Comparison of ENCODE assay signal across 29 cellular contexts in the genomic region with DNA sequence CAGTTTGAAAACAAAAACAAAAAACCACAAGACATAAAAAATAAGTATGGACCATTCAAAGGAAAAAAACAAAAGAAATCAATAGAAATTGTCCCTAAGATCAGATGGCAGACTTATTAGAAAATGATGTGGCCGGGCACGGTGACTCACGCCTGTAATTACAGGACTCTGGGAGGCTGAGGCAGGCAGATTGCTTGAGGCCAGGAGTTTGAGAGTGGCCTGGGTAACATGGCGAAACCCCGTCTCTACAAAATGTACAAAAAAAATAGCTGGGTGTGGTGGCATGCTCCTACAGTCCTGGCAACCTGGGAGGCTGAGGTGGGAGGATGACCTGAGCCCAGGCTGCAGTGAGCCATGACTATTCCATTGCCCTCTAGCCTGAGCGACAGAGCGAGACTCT. TPM values are rescaled to one million over a fixed set of nuclear protein-coding genes. Genes with fewer than 3 reads are reported as not detected.
DNase-seq lines count a peak whose midpoint lies in the region; ATAC-seq, FAIRE-seq and TF ChIP-seq lines count a peak whose summit lies in the region.
"Had no signal": no experiment of that assay in that cellular context is flagged by ENCODE, and none has a peak within 500 bp of the region (broad histone marks: within the 10 kb centered on the region; RNA-seq: fewer than 3 reads in every experiment).

No MANE protein-coding gene starts in this region.

- H3K4me1 ChIP-seq in MM.1S (ENCODE audit: low read length) (peaks cover 33% of the 10 kb centered on the region), GM12878 (ENCODE audit: control insufficient read depth, insufficient read depth, low read length) (peaks cover 27% of the 10 kb centered on the region)
- H3K4me1 ChIP-seq: right atrium auricular region had no signal

- H4K20me1 ChIP-seq in MM.1S (ENCODE audit: insufficient read depth, low read length) = no peaks in the 10 kb centered on the region
- no peaks in the 10 kb centered on the region for H4K20me1 ChIP-seq in GM12878 (ENCODE audit: control insufficient read depth, insufficient read depth)

- TF ChIP-seq CTCF in MM.1S (IDR thresholded peaks at IDR 0.05; ENCODE audit: low read length) (no peak), GM12878 (IDR thresholded peaks at IDR 0.05 in 2 of 3, conservative IDR thresholded peaks at IDR 0.05 in 1 of 3; ENCODE audit: control insufficient read depth in 2 of 3, extremely low read depth in 1 of 3, insufficient read depth in 1 of 3, low read depth in 3 of 3, low read length in 3 of 3) (no peak)

- no peak for DNase-seq in activated naive CD4-positive, alpha-beta T cell treated with anti-CD3 and anti-CD28 coated beads, Interleukin-2, amount 10 ng/mL, durations not matched to agents 7 days and 5 days
- no peak for DNase-seq in activated naive CD4-positive, alpha-beta T cell (lab: John Stamatoyannopoulos, UW)
- DNase-seq in MM.1S = no peak
- no peak for DNase-seq in GM12878 (ENCODE audit: low read depth, low spot score)
- DNase-seq in renal cortical epithelial cell (ENCODE audit: low read depth) = peak; percentile 11
- DNase-seq in stimulated activated naive CD8-positive, alpha-beta T cell treated with anti-CD3 and anti-CD28 coated beads, Interleukin-15, Interleukin-2, amounts not matched to agents 100 U/mL and 50 U/mL, for 24 hours = no peak
- DNase-seq in stimulated activated naive CD4-positive, alpha-beta T cell treated with Interleukin-2 at 50 U/mL for 16 hours (lab: John Stamatoyannopoulos, UW) = no peak
- DNase-seq: amygdala; effector CD8-positive, alpha-beta T cell; glutamatergic neuron; IMR-90; kidney; lower lobe of right lung; NCI-H1417; NCI-H2029 treated with DMSO at 0.1 percent for 48 hours; NCI-H2227 treated with DMSO at 0.1 percent for 48 hours; NCI-H526 treated with DMSO at 0.1 percent for 48 hours; RPMI8226; stimulated activated CD4-positive, alpha-beta T cell treated with anti-CD3 and anti-CD28 coated beads, Interleukin-1b, Interleukin-23, amount 100 ng/mL, for 48 hours; stimulated activated CD8-positive, alpha-beta memory T cell treated with anti-CD3 and anti-CD28 coated beads, Interleukin-4, amount 100 ng/mL, for 48 hours; upper lobe of left lung had no signal

- 97% methylated on average over 7 of the region's 7 CpGs for WGBS in GM12878 (ENCODE audit: insufficient coverage, insufficient replicate concordance, low lambda C conversion rate, missing lambda C conversion rate)

- H3K27me3 ChIP-seq in MM.1S (replicated peaks; ENCODE audit: insufficient read depth, low read length) (no peaks in the 10 kb centered on the region), GM12878 (replicated peaks in 1 of 2; ENCODE audit: control insufficient read depth in 2 of 2, insufficient read depth in 2 of 2, low read length in 1 of 2) (no peaks in the 10 kb centered on the region)
- H3K27me3 ChIP-seq: right atrium auricular region, upper lobe of left lung had no signal

- peak overlapping the region; percentile 92 for H3K27ac Mint-ChIP-seq in activated naive CD4-positive, alpha-beta T cell treated with anti-CD3 and anti-CD28 coated beads, Interleukin-2, amount 10 ng/mL, durations not matched to agents 7 days and 5 days
- H3K27ac Mint-ChIP-seq: T-helper 1 cell treated with Interleukin-12 subunit alpha and Interleukin-12 subunit beta and Interleukin-4 antibody, amounts not matched to agents 30 μg/mL and 1 μg/mL, for 36 hours had no signal

- SMC1A ChIA-PET in GM12878 (lab: Charles Lee; ENCODE audit: uncharacterized antibody, unreplicated experiment) = interaction anchor here (1.0 to 1.3 kb wide), 2 partner anchors 17 to 215 kb away, joined by 3 to 4 read pairs; partner anchors contain the start of genes GLT8D1 and SPCS1

- no peaks in the 10 kb centered on the region for H3K36me3 ChIP-seq in MM.1S (replicated peaks; ENCODE audit: insufficient read depth, low read length)
- no peaks in the 10 kb centered on the region; a peak in 1 of 4 replicates for H3K36me3 ChIP-seq in GM12878 (ENCODE audit: control insufficient read depth in 2 of 2, insufficient read depth in 2 of 2, low read length in 1 of 2)

- no TSS peak for BruUV-seq in GM12878 (replicated peaks; lab: Mats Ljungman, UMichigan)

- H3K27me3 Mint-ChIP-seq in activated naive CD4-positive, alpha-beta T cell treated with anti-CD3 and anti-CD28 coated beads, Interleukin-2, amount 10 ng/mL, durations not matched to agents 7 days and 5 days = no peaks in the 10 kb centered on the region
- H3K27me3 Mint-ChIP-seq: natural killer cell treated with Interleukin-12 subunit alpha and Interleukin-12 subunit beta and Interleukin-15 and Interleukin-18, amount 100 ng/mL, for 72 hours had no signal

- H3K9ac ChIP-seq in MM.1S (ENCODE audit: low read length) = no peak overlapping the region
- no peak overlapping the region for H3K9ac ChIP-seq in GM12878 (ENCODE audit: control insufficient read depth, insufficient read depth, low read length)

- no peak overlapping the region for H3K4me3 Mint-ChIP-seq in activated naive CD4-positive, alpha-beta T cell treated with anti-CD3 and anti-CD28 coated beads, Interleukin-2, amount 10 ng/mL, durations not matched to agents 7 days and 5 days
- H3K4me3 Mint-ChIP-seq: natural killer cell treated with Interleukin-12 subunit alpha and Interleukin-12 subunit beta and Interleukin-15 and Interleukin-18, amount 100 ng/mL, for 72 hours; T-helper 1 cell treated with Interleukin-12 subunit alpha and Interleukin-12 subunit beta and Interleukin-4 antibody, amounts not matched to agents 30 μg/mL and 1 μg/mL, for 36 hours had no signal

- H3K4me2 ChIP-seq in MM.1S (ENCODE audit: low read depth, low read length) = no peak overlapping the region
- H3K4me2 ChIP-seq in GM12878 (ENCODE audit: control insufficient read depth, insufficient read depth) = no peak overlapping the region
- H3K4me2 ChIP-seq: smooth muscle cell had no signal

- H3F3A ChIP-seq in MM.1S (ENCODE audit: insufficient read depth, low read length) = peaks cover 29% of the 10 kb centered on the region

- no peak for TF ChIP-seq RAD21 in GM12878 (IDR thresholded peaks at IDR 0.05; ENCODE audit: insufficient read depth, low read depth, low read length)

- no peak for TF ChIP-seq POLR2A in GM12878 (IDR thresholded peaks at IDR 0.05; ENCODE audit: low read depth, low read length)

- CTCF ChIA-PET in activated naive CD4-positive, alpha-beta T cell treated with anti-CD3 and anti-CD28 coated beads, Interleukin-2, amount 10 ng/mL, durations not matched to agents 7 days and 5 days (lab: Charles Lee) = no interaction called here
- CTCF ChIA-PET in GM12878 (lab: Yijun Ruan, JAX) = interaction anchor here (1.0 kb wide), 1 partner anchor 19 kb away, joined by 4 read pairs; no protein-coding TSS in a partner anchor

- no peak for FAIRE-seq in GM12878 (lab: Jason Lieb, UNC)
- FAIRE-seq: bronchial epithelial cell, colon, H1, kidney had no signal

- peaks cover 22% of the 10 kb centered on the region for H3K36me3 Mint-ChIP-seq in activated naive CD4-positive, alpha-beta T cell treated with anti-CD3 and anti-CD28 coated beads, Interleukin-2, amount 10 ng/mL, durations not matched to agents 7 days and 5 days
- H3K36me3 Mint-ChIP-seq: natural killer cell treated with Interleukin-12 subunit alpha and Interleukin-12 subunit beta and Interleukin-15 and Interleukin-18, amount 100 ng/mL, for 72 hours had no signal

- peak; percentile 22; the same call in 1 of the 3 replicates for ATAC-seq in GM12878
- no peak for ATAC-seq in stimulated activated naive CD8-positive, alpha-beta T cell treated with anti-CD3 and anti-CD28 coated beads, Interleukin-15, Interleukin-2, amounts not matched to agents 100 U/mL and 50 U/mL, for 24 hours
- ATAC-seq in HG03432 (IDR thresholded peaks at IDR 0.05; ENCODE audit: unreplicated experiment) = no peak
- ATAC-seq: lower lobe of right lung; natural killer cell treated with Interleukin-12 subunit alpha and Interleukin-12 subunit beta and Interleukin-15 and Interleukin-18, amount 100 ng/mL, for 72 hours had no signal

- H3K4me3 ChIP-seq in MM.1S (ENCODE audit: low read length) (no peak overlapping the region), GM12878 (no peak overlapping the region)
- H3K4me3 ChIP-seq: lower lobe of right lung, right atrium auricular region, smooth muscle cell, upper lobe of left lung had no signal

- intact Hi-C loops in GM12878 (cut with micrococcal nuclease; ENCODE audit: unreplicated experiment) = no loop called here

- peaks cover 10% of the 10 kb centered on the region for H3K9me3 Mint-ChIP-seq in activated naive CD4-positive, alpha-beta T cell treated with anti-CD3 and anti-CD28 coated beads, Interleukin-2, amount 10 ng/mL, durations not matched to agents 7 days and 5 days

- in situ Hi-C loops in GM12878 (cut with MboI) = no loop called here

- H3K4me1 Mint-ChIP-seq in activated naive CD4-positive, alpha-beta T cell treated with anti-CD3 and anti-CD28 coated beads, Interleukin-2, amount 10 ng/mL, durations not matched to agents 7 days and 5 days = peaks cover 35% of the 10 kb centered on the region

- no peaks in the 10 kb centered on the region for H3K9me2 ChIP-seq in MM.1S (replicated peaks; ENCODE audit: insufficient read depth, low read length)

- no peaks in the 10 kb centered on the region for H3K9me3 ChIP-seq in MM.1S (replicated peaks; ENCODE audit: insufficient read depth, low read length)
- H3K9me3 ChIP-seq in GM12878 (replicated peaks; ENCODE audit: control insufficient read depth, insufficient read depth, low read length) = peaks cover 2% of the 10 kb centered on the region; the same call in 2 of the 3 replicates
- H3K9me3 ChIP-seq: lower lobe of right lung, right atrium auricular region, upper lobe of left lung had no signal

- no peak for TF ChIP-seq EP300 in GM12878 (IDR thresholded peaks at IDR 0.05; ENCODE audit: borderline replicate concordance in 1 of 2, control insufficient read depth in 1 of 2, low read depth in 2 of 2, low read length in 2 of 2)

- RAD21 ChIA-PET in GM12878 (lab: Charles Lee; ENCODE audit: unreplicated experiment) = interaction anchor here (0.6 kb wide), 1 partner anchor 18 kb away, joined by 5 read pairs; no protein-coding TSS in a partner anchor

- no peak overlapping the region for H2AFZ ChIP-seq in MM.1S (ENCODE audit: low read length)
- no peak overlapping the region for H2AFZ ChIP-seq in GM12878 (ENCODE audit: control insufficient read depth, low read depth, low read length)

- H3K27ac ChIP-seq in MM.1S (ENCODE audit: low read length) = peak overlapping the region; percentile 76; the same call in 1 of the 2 replicates
- H3K27ac ChIP-seq in GM12878 (ENCODE audit: control insufficient read depth, insufficient read depth) = peak overlapping the region; percentile 27; the same call in 1 of the 2 replicates
- H3K27ac ChIP-seq: lower lobe of right lung, right atrium auricular region, upper lobe of left lung had no signal

- 0 out of 2 replicates have a peak, but pooled peaks cover 6% of the 10 kb centered on the region for H3K79me2 ChIP-seq in MM.1S (ENCODE audit: low read length)
- no peaks in the 10 kb centered on the region for H3K79me2 ChIP-seq in GM12878 (ENCODE audit: control insufficient read depth, insufficient read depth, low read length)

- POLR2A ChIA-PET in GM12878 (lab: Charles Lee) = interaction anchor here (1.0 kb wide), 1 partner anchor 15 kb away, joined by 3 read pairs; no protein-coding TSS in a partner anchor

RNA-seq across cellular contexts. Expression of gene SPCS1, which starts 16.6 kb away (rescaled TPM):
- 38.7 and 41.7 TPM in 2 replicates for total RNA-seq in GM12878 (2013; cell fraction: nucleolus; rRNA removed)
- total RNA-seq in GM12878 (2014; rRNA removed) = 121 and 151 TPM in 2 replicates
- 190 and 197 TPM in 2 replicates for total RNA-seq in GM12878 (2014; rRNA removed; fragmentation: Illumina TruSeq; extraction: Trizol)
- 174 TPM in 2 replicates for total RNA-seq in GM12878 (2021)
- 154 TPM for polyA plus RNA-seq in GM12878 (2011; ENCODE audit: low read depth)
- polyA plus RNA-seq in GM12878 (2011; rRNA removed) = 103 and 107 TPM in 2 replicates
- polyA plus RNA-seq in GM12878 (2011; cell fraction: cytosol; rRNA removed) = 81.9 and 112 TPM in 2 replicates
- polyA plus RNA-seq in GM12878 (2011; cell fraction: nucleus; rRNA removed) = 45.5 and 51.9 TPM in 2 replicates
- 243 and 245 TPM in 2 replicates for polyA plus RNA-seq in GM12878 (2012)
- 189 and 215 TPM in 2 replicates for polyA plus RNA-seq in GM12878 (2014; fragmentation: Illumina TruSeq; extraction: Trizol)
- polyA plus RNA-seq in GM12878 (2014; fragmentation: Nextera tagmentation; extraction: Ambion mirVana) = 100 to 1,000 TPM; 814 to 994 TPM
- 211 and 251 TPM in 2 replicates for polyA plus RNA-seq in GM12878 (2014; rRNA removed)
- 100 to 1,000 TPM; 551 to 576 TPM for polyA plus RNA-seq in GM12878 (2016; fragmentation: Nextera tagmentation; extraction: Ambion mirVana)
- polyA minus RNA-seq in GM12878 (2011; rRNA and poly(A)+ RNA removed) = 53.3 and 55.2 TPM in 2 replicates
- 63.9 and 65.4 TPM in 2 replicates for polyA minus RNA-seq in GM12878 (2011; cell fraction: cytosol; rRNA and poly(A)+ RNA removed)
- polyA minus RNA-seq in GM12878 (2011; cell fraction: nucleus; rRNA and poly(A)+ RNA removed) = 19.8 and 25.1 TPM in 2 replicates
- 52.4 and 77.1 TPM in 2 replicates for total RNA-seq in renal cortical epithelial cell

RNA-seq across cellular contexts. Expression of gene GLT8D1, which starts 16.9 kb away (rescaled TPM):
- 86.4 and 88.3 TPM in 2 replicates for total RNA-seq in GM12878 (2013; cell fraction: nucleolus; rRNA removed)
- total RNA-seq in GM12878 (2014; rRNA removed) (41.7 and 54.1 TPM in 2 replicates), GM12878 (2014; rRNA removed; fragmentation: Illumina TruSeq; extraction: Trizol) (47.4 and 50.3 TPM in 2 replicates), GM12878 (2021) (35.3 and 41.0 TPM in 2 replicates), renal cortical epithelial cell (52.8 and 133 TPM in 2 replicates)
- 55.0 TPM for polyA plus RNA-seq in GM12878 (2011; ENCODE audit: low read depth)
- polyA plus RNA-seq in GM12878 (2011; rRNA removed) (46.5 and 60.9 TPM in 2 replicates), GM12878 (2014; fragmentation: Illumina TruSeq; extraction: Trizol) (55.4 and 55.5 TPM in 2 replicates), GM12878 (2014; fragmentation: Nextera tagmentation; extraction: Ambion mirVana) (10 to 100 TPM; 25.3 to 32.6 TPM), GM12878 (2014; rRNA removed) (44.7 and 51.4 TPM in 2 replicates), GM12878 (2016; fragmentation: Nextera tagmentation; extraction: Ambion mirVana) (10 to 100 TPM; 72.9 to 73.4 TPM)
- 29.8 and 35.1 TPM in 2 replicates for polyA plus RNA-seq in GM12878 (2011; cell fraction: cytosol; rRNA removed)
- 53.8 and 70.0 TPM in 2 replicates for polyA plus RNA-seq in GM12878 (2011; cell fraction: nucleus; rRNA removed)
- polyA plus RNA-seq in GM12878 (2012) = 59.4 and 70.2 TPM in 2 replicates
- 20.2 and 23.3 TPM in 2 replicates for polyA minus RNA-seq in GM12878 (2011; rRNA and poly(A)+ RNA removed)
- 8.8 and 12.3 TPM in 2 replicates for polyA minus RNA-seq in GM12878 (2011; cell fraction: cytosol; rRNA and poly(A)+ RNA removed)
- 14.3 and 20.2 TPM in 2 replicates for polyA minus RNA-seq in GM12878 (2011; cell fraction: nucleus; rRNA and poly(A)+ RNA removed)

RNA-seq across cellular contexts. Expression of gene GNL3, which starts 36.7 kb away (rescaled TPM):
- 348 and 356 TPM in 2 replicates for total RNA-seq in GM12878 (2013; cell fraction: nucleolus; rRNA removed)
- total RNA-seq in GM12878 (2014; rRNA removed) (172 and 196 TPM in 2 replicates), GM12878 (2014; rRNA removed; fragmentation: Illumina TruSeq; extraction: Trizol) (295 and 299 TPM in 2 replicates), GM12878 (2021) (164 and 173 TPM in 2 replicates), renal cortical epithelial cell (113 and 177 TPM in 2 replicates)
- 93.6 TPM for polyA plus RNA-seq in GM12878 (2011; ENCODE audit: low read depth)
- polyA plus RNA-seq in GM12878 (2011; rRNA removed) (176 and 225 TPM in 2 replicates), GM12878 (2014; fragmentation: Illumina TruSeq; extraction: Trizol) (368 and 479 TPM in 2 replicates), GM12878 (2014; fragmentation: Nextera tagmentation; extraction: Ambion mirVana) (100 to 1,000 TPM; 246 to 274 TPM), GM12878 (2014; rRNA removed) (173 and 201 TPM in 2 replicates), GM12878 (2016; fragmentation: Nextera tagmentation; extraction: Ambion mirVana) (100 to 1,000 TPM; 267 to 271 TPM)
- polyA plus RNA-seq in GM12878 (2011; cell fraction: cytosol; rRNA removed) = 58.9 and 72.0 TPM in 2 replicates
- 257 and 308 TPM in 2 replicates for polyA plus RNA-seq in GM12878 (2011; cell fraction: nucleus; rRNA removed)
- 119 and 126 TPM in 2 replicates for polyA plus RNA-seq in GM12878 (2012)
- 71.8 and 90.1 TPM in 2 replicates for polyA minus RNA-seq in GM12878 (2011; rRNA and poly(A)+ RNA removed)
- 27.4 and 37.8 TPM in 2 replicates for polyA minus RNA-seq in GM12878 (2011; cell fraction: cytosol; rRNA and poly(A)+ RNA removed)
- polyA minus RNA-seq in GM12878 (2011; cell fraction: nucleus; rRNA and poly(A)+ RNA removed) = 101 and 145 TPM in 2 replicates

RNA-seq across cellular contexts. Expression of gene PBRM1, which starts 36.8 kb away (rescaled TPM):
- 159 and 174 TPM in 2 replicates for total RNA-seq in GM12878 (2013; cell fraction: nucleolus; rRNA removed)
- 35.9 and 38.6 TPM in 2 replicates for total RNA-seq in GM12878 (2014; rRNA removed)
- total RNA-seq in GM12878 (2014; rRNA removed; fragmentation: Illumina TruSeq; extraction: Trizol) = 54.8 and 55.1 TPM in 2 replicates
- total RNA-seq in GM12878 (2021) = 51.5 and 58.4 TPM in 2 replicates
- 10.0 TPM for polyA plus RNA-seq in GM12878 (2011; ENCODE audit: low read depth)
- polyA plus RNA-seq in GM12878 (2011; rRNA removed) = 29.2 and 29.7 TPM in 2 replicates
- polyA plus RNA-seq in GM12878 (2011; cell fraction: cytosol; rRNA removed) = 19.1 and 23.7 TPM in 2 replicates
- polyA plus RNA-seq in GM12878 (2011; cell fraction: nucleus; rRNA removed) = 33.0 and 53.5 TPM in 2 replicates
- polyA plus RNA-seq in GM12878 (2012) = 14.9 and 15.1 TPM in 2 replicates
- 42.6 and 50.0 TPM in 2 replicates for polyA plus RNA-seq in GM12878 (2014; fragmentation: Illumina TruSeq; extraction: Trizol)
- 10 to 100 TPM in 1 of 2 experiments, 1 to 10 TPM in 1; 8.9 to 14.1 TPM for polyA plus RNA-seq in GM12878 (2014; fragmentation: Nextera tagmentation; extraction: Ambion mirVana)
- 28.6 and 35.0 TPM in 2 replicates for polyA plus RNA-seq in GM12878 (2014; rRNA removed)
- polyA plus RNA-seq in GM12878 (2016; fragmentation: Nextera tagmentation; extraction: Ambion mirVana) = 10 to 100 TPM; 80.9 to 88.9 TPM
- polyA minus RNA-seq in GM12878 (2011; rRNA and poly(A)+ RNA removed) = 75.3 and 95.3 TPM in 2 replicates
- 17.5 and 26.4 TPM in 2 replicates for polyA minus RNA-seq in GM12878 (2011; cell fraction: cytosol; rRNA and poly(A)+ RNA removed)
- 56.8 and 95.8 TPM in 2 replicates for polyA minus RNA-seq in GM12878 (2011; cell fraction: nucleus; rRNA and poly(A)+ RNA removed)
- total RNA-seq in renal cortical epithelial cell = 43.6 and 91.2 TPM in 2 replicates

RNA-seq across cellular contexts. Expression of gene NEK4, which starts 48.2 kb away (rescaled TPM):
- total RNA-seq in GM12878 (2013; cell fraction: nucleolus; rRNA removed) = 41.1 and 42.4 TPM in 2 replicates
- total RNA-seq in GM12878 (2014; rRNA removed) (23.5 and 29.1 TPM in 2 replicates), GM12878 (2014; rRNA removed; fragmentation: Illumina TruSeq; extraction: Trizol) (24.4 and 24.8 TPM in 2 replicates), GM12878 (2021) (22.7 and 22.9 TPM in 2 replicates), renal cortical epithelial cell (21.9 and 30.8 TPM in 2 replicates)
- 4.0 TPM for polyA plus RNA-seq in GM12878 (2011; ENCODE audit: low read depth)
- polyA plus RNA-seq in GM12878 (2011; rRNA removed) (17.2 TPM in 2 replicates), GM12878 (2014; fragmentation: Illumina TruSeq; extraction: Trizol) (15.9 and 19.1 TPM in 2 replicates), GM12878 (2014; fragmentation: Nextera tagmentation; extraction: Ambion mirVana) (1 to 10 TPM; 7.0 to 8.8 TPM), GM12878 (2014; rRNA removed) (11.4 and 12.5 TPM in 2 replicates), GM12878 (2016; fragmentation: Nextera tagmentation; extraction: Ambion mirVana) (10 to 100 TPM; 15.1 to 15.6 TPM)
- 11.1 and 11.5 TPM in 2 replicates for polyA plus RNA-seq in GM12878 (2011; cell fraction: cytosol; rRNA removed)
- polyA plus RNA-seq in GM12878 (2011; cell fraction: nucleus; rRNA removed) = 9.8 and 10.6 TPM in 2 replicates
- 6.5 and 7.4 TPM in 2 replicates for polyA plus RNA-seq in GM12878 (2012)
- polyA minus RNA-seq in GM12878 (2011; rRNA and poly(A)+ RNA removed) = 18.1 and 26.6 TPM in 2 replicates
- polyA minus RNA-seq in GM12878 (2011; cell fraction: cytosol; rRNA and poly(A)+ RNA removed) = 8.8 and 12.8 TPM in 2 replicates
- 9.9 and 12.1 TPM in 2 replicates for polyA minus RNA-seq in GM12878 (2011; cell fraction: nucleus; rRNA and poly(A)+ RNA removed)
